23 cellular contexts compared by ENCODE assay signal in genomic region chr10:84826704-84827103, GRCh38.
DNase-seq lines count a peak whose midpoint lies in the region; ATAC-seq and TF ChIP-seq lines count a peak whose summit lies in the region.
"Had no signal": no experiment of that assay in that cellular context is flagged by ENCODE, and none has a peak within 500 bp of the region (broad histone marks: within the 10 kb centered on the region; RNA-seq: fewer than 3 reads in every experiment).

No MANE protein-coding gene starts in this region.

- no peak overlapping the region for H3K4me3 Mint-ChIP-seq in naive thymus-derived CD8-positive, alpha-beta T cell
- H3K4me3 Mint-ChIP-seq: activated CD4-positive, alpha-beta memory T cell treated with anti-CD3 and anti-CD28 coated beads for 36 hours; CD4-positive, alpha-beta T cell; dendritic cell treated with granulocyte-macrophage colony-stimulating factor and Interleukin-4, amounts not matched to agents 40 ng/mL and 50 ng/mL, for 4 days; HFFc6; neural crest cell had no signal

- H2BK5ac ChIP-seq in mesenchymal stem cell (ENCODE audit: low read depth, low read length, poor library complexity, severe bottlenecking), result no peak overlapping the region

- H4K91ac ChIP-seq in mesenchymal stem cell (ENCODE audit: low read length), result no peak overlapping the region

- no peak overlapping the region for H2BK15ac ChIP-seq in mesenchymal stem cell (ENCODE audit: low read depth, poor library complexity, severe bottlenecking)

- H3K27me3 ChIP-seq in SK-N-SH (ENCODE audit: insufficient read depth), result no peaks in the 10 kb centered on the region
- no peaks in the 10 kb centered on the region for H3K27me3 ChIP-seq in mesenchymal stem cell (ENCODE audit: control insufficient read depth in 1 of 2, insufficient read depth in 1 of 2, low read length in 2 of 2)
- H3K27me3 ChIP-seq: breast epithelium had no signal

- H3K4ac ChIP-seq in mesenchymal stem cell (ENCODE audit: low read depth in 1 of 2, low read length in 2 of 2), result no peak overlapping the region

- no peak overlapping the region for H3K18ac ChIP-seq in mesenchymal stem cell (ENCODE audit: low read depth in 1 of 2, low read length in 2 of 2)

- no peak overlapping the region for H2AFZ ChIP-seq in SK-N-SH (ENCODE audit: low read depth)
- H2AFZ ChIP-seq in mesenchymal stem cell (ENCODE audit: low read depth, low read length), result no peak overlapping the region

- H3K4me1 ChIP-seq in SK-N-SH (ENCODE audit: control insufficient read depth in 1 of 2, insufficient read depth in 2 of 2, low read depth in 1 of 2, low read length in 1 of 2) (peaks cover 0 to 16% of the 10 kb centered on the region in 2 experiments; a peak in 2 of 4 replicates), mesenchymal stem cell (ENCODE audit: control insufficient read depth, insufficient read depth, low read depth, low read length) (peaks cover 16% of the 10 kb centered on the region)
- H3K4me1 ChIP-seq: breast epithelium had no signal

- no peaks in the 10 kb centered on the region for H3K4me1 Mint-ChIP-seq in naive thymus-derived CD8-positive, alpha-beta T cell

- H3K4me3 ChIP-seq in AG10803 (ENCODE audit: low read length) (no peak overlapping the region), SK-N-SH (ENCODE audit: low read depth in 2 of 2, low read length in 1 of 2) (no peak overlapping the region), mesenchymal stem cell (ENCODE audit: insufficient read depth in 1 of 2, low read depth in 1 of 2, low read length in 2 of 2) (no peak overlapping the region)
- H3K4me3 ChIP-seq: breast epithelium had no signal

- H4K8ac ChIP-seq in mesenchymal stem cell (ENCODE audit: low read length), result no peak overlapping the region

- no peak overlapping the region for H3K14ac ChIP-seq in mesenchymal stem cell (ENCODE audit: low read length in 2 of 2)

- TF ChIP-seq CTCF in AG10803 (conservative IDR thresholded peaks at IDR 0.05; ENCODE audit: low read length) (no peak), SK-N-SH (IDR thresholded peaks at IDR 0.05) (no peak)

- H3K9ac ChIP-seq in SK-N-SH, result no peak overlapping the region
- no peak overlapping the region for H3K9ac ChIP-seq in mesenchymal stem cell (ENCODE audit: low read length)
- H3K9ac ChIP-seq: KMS-11 had no signal

- POLR2A ChIA-PET in SK-N-SH (lab: Yijun Ruan, JAX), result no interaction called here
- POLR2A ChIA-PET in naive thymus-derived CD8-positive, alpha-beta T cell (lab: Charles Lee), result no interaction called here

- ATAC-seq in GM18519 (IDR thresholded peaks at IDR 0.05; ENCODE audit: low FRiP score, unreplicated experiment), result no peak
- no peak for ATAC-seq in naive thymus-derived CD8-positive, alpha-beta T cell
- ATAC-seq in GM19467 (IDR thresholded peaks at IDR 0.05; ENCODE audit: unreplicated experiment), result no peak

- H3K9me3 ChIP-seq in SK-N-SH (no peaks in the 10 kb centered on the region), mesenchymal stem cell (ENCODE audit: control insufficient read depth, low read length) (no peaks in the 10 kb centered on the region)
- H3K9me3 ChIP-seq: breast epithelium had no signal

- no peak overlapping the region for H3K4me2 ChIP-seq in SK-N-SH
- no peak overlapping the region for H3K4me2 ChIP-seq in mesenchymal stem cell (ENCODE audit: low read length, poor library complexity, severe bottlenecking)
- H3K4me2 ChIP-seq: KMS-11 had no signal

- CTCF ChIA-PET in SK-N-SH (lab: Yijun Ruan, JAX), result interaction anchor here (2.2 kb wide), 1 partner anchor 19 kb away, joined by 8 read pairs; no protein-coding TSS in a partner anchor

- TF ChIP-seq EP300 in SK-N-SH (IDR thresholded peaks at IDR 0.05; ENCODE audit: borderline replicate concordance in 1 of 2, low read depth in 1 of 2, low read length in 1 of 2), result peak in 1 of 2 experiments; percentile 42; a peak in 1 of 4 replicates

- H3K27ac Mint-ChIP-seq in naive thymus-derived CD8-positive, alpha-beta T cell, result no peak overlapping the region
- H3K27ac Mint-ChIP-seq: activated CD4-positive, alpha-beta memory T cell treated with anti-CD3 and anti-CD28 coated beads for 36 hours; CD4-positive, alpha-beta T cell; dendritic cell treated with granulocyte-macrophage colony-stimulating factor and Interleukin-4, amounts not matched to agents 40 ng/mL and 50 ng/mL, for 4 days; HFFc6 had no signal

- no peaks in the 10 kb centered on the region for H3K9me2 ChIP-seq in SK-N-SH

- H2BK120ac ChIP-seq in mesenchymal stem cell (ENCODE audit: low read depth, low read length), result no peak overlapping the region

- H3K79me2 ChIP-seq in SK-N-SH (ENCODE audit: insufficient read depth), result no peaks in the 10 kb centered on the region

- H3K27me3 Mint-ChIP-seq in naive thymus-derived CD8-positive, alpha-beta T cell, result peaks cover 0 to 8% (median 4%) of the 10 kb centered on the region in 5 donors
- H3K27me3 Mint-ChIP-seq: activated CD4-positive, alpha-beta memory T cell treated with anti-CD3 and anti-CD28 coated beads for 36 hours; dendritic cell treated with granulocyte-macrophage colony-stimulating factor and Interleukin-4, amounts not matched to agents 40 ng/mL and 50 ng/mL, for 4 days had no signal

- WGBS in SK-N-SH (ENCODE audit: low lambda C conversion rate), result 8% methylated on average over 3 of the region's 3 CpGs
- WGBS in mesenchymal stem cell, result 3% methylated on average over 2 of the region's 3 CpGs

- no peak for TF ChIP-seq RAD21 in SK-N-SH (IDR thresholded peaks at IDR 0.05; ENCODE audit: low read length)

- H3K79me1 ChIP-seq in mesenchymal stem cell (replicated peaks; ENCODE audit: low read length, poor library complexity, severe bottlenecking), result no peaks in the 10 kb centered on the region

- H2BK12ac ChIP-seq in mesenchymal stem cell (ENCODE audit: low read length in 2 of 2), result no peak overlapping the region

- H3K27ac ChIP-seq in SK-N-SH (ENCODE audit: low read depth in 2 of 2, low read length in 1 of 2), result peak overlapping the region in 1 of 2 experiments; percentile 60; a peak in 2 of 4 replicates
- peak overlapping the region; percentile 61 for H3K27ac ChIP-seq in mesenchymal stem cell (ENCODE audit: low read length, poor library complexity, severe bottlenecking)
- H3K27ac ChIP-seq: breast epithelium, KMS-11 had no signal

- DNase-seq in AG10803 (ENCODE audit: low read depth), result peak; percentile 13
- peak; percentile 18 for DNase-seq in ELF-1 (ENCODE audit: low read depth, low spot score)
- DNase-seq in SK-N-SH, result peak; percentile 53
- peak; percentile 14 for DNase-seq in mesenchymal stem cell
- no peak for DNase-seq in naive thymus-derived CD8-positive, alpha-beta T cell
- DNase-seq: activated CD4-positive, alpha-beta memory T cell treated with anti-CD3 and anti-CD28 coated beads for 36 hours; activated CD4-positive, CD25-positive, alpha-beta regulatory T cell; CD4-positive, alpha-beta T cell; DMS153; GDM1; HFFc6; NCI-H2029 treated with DMSO at 0.1 percent for 48 hours; NCI-H510A treated with DMSO at 0.1 percent for 48 hours; RPMI8226; stimulated activated CD4-positive, alpha-beta T cell treated with anti-CD3 and anti-CD28 coated beads, Interleukin-1b, Interleukin-23, amount 100 ng/mL, for 48 hours; substantia nigra; T1000 had no signal

- H2AK5ac ChIP-seq in mesenchymal stem cell (ENCODE audit: low read length, severe bottlenecking), result no peak overlapping the region

- H3K36me3 ChIP-seq in SK-N-SH (replicated peaks in 1 of 2; ENCODE audit: control insufficient read depth in 1 of 2, insufficient read depth in 2 of 2, low read length in 1 of 2), result no peaks in the 10 kb centered on the region
- H3K36me3 ChIP-seq in mesenchymal stem cell (ENCODE audit: control insufficient read depth in 1 of 2, insufficient read depth in 2 of 2, low read depth in 1 of 2, low read length in 2 of 2), result no peaks in the 10 kb centered on the region
- H3K36me3 ChIP-seq: breast epithelium had no signal

- no peaks in the 10 kb centered on the region for H4K20me1 ChIP-seq in SK-N-SH (ENCODE audit: insufficient read depth)

- no peaks in the 10 kb centered on the region for H3K36me3 Mint-ChIP-seq in naive thymus-derived CD8-positive, alpha-beta T cell
- H3K36me3 Mint-ChIP-seq: activated CD4-positive, alpha-beta memory T cell treated with anti-CD3 and anti-CD28 coated beads for 36 hours had no signal

- H3K23ac ChIP-seq in mesenchymal stem cell (ENCODE audit: low read length in 2 of 2), result no peak overlapping the region

- no peaks in the 10 kb centered on the region for H3K9me3 Mint-ChIP-seq in naive thymus-derived CD8-positive, alpha-beta T cell
- H3K9me3 Mint-ChIP-seq: activated CD4-positive, alpha-beta memory T cell treated with anti-CD3 and anti-CD28 coated beads for 36 hours; CD4-positive, alpha-beta T cell; dendritic cell treated with granulocyte-macrophage colony-stimulating factor and Interleukin-4, amounts not matched to agents 40 ng/mL and 50 ng/mL, for 4 days; neural crest cell had no signal

- H3F3A ChIP-seq in SK-N-SH (replicated peaks; ENCODE audit: insufficient read depth), result no peaks in the 10 kb centered on the region

TF ChIP-seq in SK-N-SH, 30 proteins besides CTCF, POLR2A, EP300 and RAD21:
- TF ChIP-seq SMC3 (IDR thresholded peaks at IDR 0.05; ENCODE audit: low read depth, low read length) (no peak), RCOR1 (IDR thresholded peaks at IDR 0.05; ENCODE audit: low read length) (peak; percentile 70; the same call in 1 of the 2 replicates)

Comparison
In these comparisons a context has a peak if more than half of its experiments do, and no peak if none do; other contexts are left out.
1. DNase-seq: peak in AG10803 (single experiment), ELF-1 (single experiment), SK-N-SH (single experiment) and mesenchymal stem cell (single experiment); none in naive thymus-derived CD8-positive, alpha-beta T cell (0 of 10).